1 cellular context compared by ENCODE assay signal in the genomic region with DNA sequence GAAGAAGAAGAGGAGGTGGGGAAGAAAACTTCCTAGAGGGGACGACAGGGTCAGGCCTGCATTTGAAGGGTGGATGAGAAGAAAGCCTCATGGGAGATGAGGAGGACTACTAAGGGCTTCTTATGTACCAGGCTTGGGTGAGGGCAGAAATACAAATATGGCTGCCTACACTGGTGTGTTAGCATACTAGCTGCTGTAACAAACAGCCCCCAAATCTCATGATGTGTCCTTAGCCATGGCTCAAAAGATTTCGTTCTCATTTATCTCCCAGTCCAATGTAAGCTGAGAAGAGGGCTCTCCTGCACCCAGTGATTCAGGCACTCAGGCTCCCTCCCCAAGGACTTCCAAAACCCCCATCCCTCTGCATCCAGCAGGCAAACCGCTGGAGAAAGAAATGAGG.
A peak's percentile ranks its signal among the peaks of the same experiment; 100 is the strongest.
TF ChIP-seq lines count a peak whose summit lies in the region.

No MANE protein-coding gene starts in this region.

TF ChIP-seq in HepG2, 621 proteins besides CTCF, POLR2A, EP300 and RAD21:
- TF ChIP-seq RBAK (CRISPR knock-in tag; IDR thresholded peaks at IDR 0.05) (peak; percentile 86; the same call in 1 of the 2 replicates), ZNF12 (CRISPR knock-in tag; IDR thresholded peaks at IDR 0.05) (peak; percentile 98)
- TF ChIP-seq, protein P1, sequence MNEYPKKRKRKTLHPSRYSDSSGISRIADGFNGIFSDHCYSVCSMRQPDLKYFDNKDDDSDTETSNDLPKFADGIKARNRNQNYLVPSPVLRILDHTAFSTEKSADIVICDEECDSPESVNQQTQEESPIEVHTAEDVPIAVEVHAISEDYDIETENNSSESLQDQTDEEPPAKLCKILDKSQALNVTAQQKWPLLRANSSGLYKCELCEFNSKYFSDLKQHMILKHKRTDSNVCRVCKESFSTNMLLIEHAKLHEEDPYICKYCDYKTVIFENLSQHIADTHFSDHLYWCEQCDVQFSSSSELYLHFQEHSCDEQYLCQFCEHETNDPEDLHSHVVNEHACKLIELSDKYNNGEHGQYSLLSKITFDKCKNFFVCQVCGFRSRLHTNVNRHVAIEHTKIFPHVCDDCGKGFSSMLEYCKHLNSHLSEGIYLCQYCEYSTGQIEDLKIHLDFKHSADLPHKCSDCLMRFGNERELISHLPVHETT (CRISPR knock-in tag; conservative IDR thresholded peaks at IDR 0.05): no peak
TF ChIP-seq in HepG2: peak in this region for 2.
